ENCODE assay signal across 8 cellular contexts in the genomic region with DNA sequence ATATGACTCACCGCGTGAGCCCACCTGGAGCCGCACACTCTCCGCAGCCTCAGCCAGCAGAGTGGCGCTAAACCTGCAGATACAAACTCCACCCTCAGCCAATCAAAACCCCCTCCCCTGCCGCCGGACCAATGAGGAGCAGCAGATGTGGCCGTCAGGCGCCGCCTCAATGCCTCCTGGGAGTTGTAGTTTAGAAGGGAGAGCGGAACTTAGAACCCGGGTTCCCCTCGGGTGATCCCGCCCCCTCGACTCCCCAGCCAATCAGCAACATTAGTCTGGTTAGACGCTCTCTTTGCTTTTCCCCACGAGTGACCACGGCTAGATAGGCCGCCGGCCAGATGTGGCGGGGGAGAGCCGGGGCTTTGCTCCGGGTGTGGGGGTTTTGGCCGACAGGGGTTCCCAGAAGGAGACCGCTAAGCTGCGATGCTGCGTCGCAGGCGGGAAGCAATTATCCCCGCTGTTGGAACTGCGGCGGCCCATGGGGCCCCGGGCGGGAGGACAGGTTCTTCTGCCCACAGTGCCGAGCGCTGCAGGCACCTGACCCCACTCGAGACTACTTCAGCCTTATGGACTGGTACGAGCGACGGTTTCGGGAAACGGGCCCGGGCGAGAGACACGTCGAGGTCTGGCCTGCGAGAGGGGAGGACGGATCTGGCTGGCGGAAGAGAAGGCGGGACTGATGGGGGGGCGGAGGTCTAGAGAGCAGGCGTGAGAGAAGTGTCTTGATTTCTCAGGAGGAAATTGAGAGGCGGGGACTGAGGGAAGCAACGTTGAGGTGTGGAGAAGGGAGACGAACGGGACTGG.
DNase-seq lines count a peak whose midpoint lies in the region; ATAC-seq lines count a peak whose summit lies in the region.

A gene (minus strand): TSS at position 63 of the 804 bp plus-strand sequence. CDS start 7,099 bp downstream, outside the sequence.
A gene with protein sequence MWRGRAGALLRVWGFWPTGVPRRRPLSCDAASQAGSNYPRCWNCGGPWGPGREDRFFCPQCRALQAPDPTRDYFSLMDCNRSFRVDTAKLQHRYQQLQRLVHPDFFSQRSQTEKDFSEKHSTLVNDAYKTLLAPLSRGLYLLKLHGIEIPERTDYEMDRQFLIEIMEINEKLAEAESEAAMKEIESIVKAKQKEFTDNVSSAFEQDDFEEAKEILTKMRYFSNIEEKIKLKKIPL (plus strand): TSS at position 282 of the 804 bp plus-strand sequence. CDS start 57 bp downstream, at position 339.

- H4K20me1 ChIP-seq in BLaER1 treated with 17β-estradiol and CSF1 and Interleukin-3, amounts not matched to agents 10 nM and 100 nM, result peaks cover 0 to 31% (median 13%) of the 10 kb centered on the region in 11 experiments; a peak in 13 of 22 replicates

- H3K4me3 ChIP-seq in BLaER1 treated with 17β-estradiol and CSF1 and Interleukin-3, amounts not matched to agents 10 nM and 100 nM, result peak within 1 kb of the TSS; percentile 71 to 99 (median 86)

- H3K9me3 ChIP-seq in BLaER1 treated with 17β-estradiol and CSF1 and Interleukin-3, amounts not matched to agents 10 nM and 100 nM (replicated peaks in 1 of 11), result no peaks in the 10 kb centered on the region

- peaks cover 25 to 50% (median 41%) of the 10 kb centered on the region in 10 experiments for H3K4me1 ChIP-seq in BLaER1 treated with 17β-estradiol and CSF1 and Interleukin-3, amounts not matched to agents 10 nM and 100 nM

- H3K9ac ChIP-seq in BLaER1 treated with 17β-estradiol and CSF1 and Interleukin-3, amounts not matched to agents 10 nM and 100 nM, result peak within 1 kb of the TSS; percentile 84 to 96 (median 91)

- peak within 1 kb of the TSS; percentile 81 to 96 (median 92) for H3K27ac ChIP-seq in BLaER1 treated with 17β-estradiol and CSF1 and Interleukin-3, amounts not matched to agents 10 nM and 100 nM

- H3K27me3 ChIP-seq in BLaER1 treated with 17β-estradiol and CSF1 and Interleukin-3, amounts not matched to agents 10 nM and 100 nM, result no peaks in the 10 kb centered on the region

- peaks cover 38 to 67% (median 48%) of the 10 kb centered on the region in 11 experiments for H3K36me3 ChIP-seq in BLaER1 treated with 17β-estradiol and CSF1 and Interleukin-3, amounts not matched to agents 10 nM and 100 nM

- DNase-seq in NCI-H69 (lab: John Stamatoyannopoulos, UW), result peak; percentile 100
- DNase-seq in activated CD4-positive, alpha-beta T cell treated with anti-CD3 and anti-CD28 coated beads, Interleukin-2, amount 50 U/mL, for 1 hour, result peak; percentile 95
- peak; percentile 99 for DNase-seq in dedifferentiated amniotic fluid mesenchymal stem cell (ENCODE audit: extremely low spot score)
- peak; percentile 100 for DNase-seq in left kidney (ENCODE audit: low read depth, low spot score)
- peak; percentile 96 to 97 for DNase-seq in stimulated activated CD4-positive, alpha-beta T cell treated with anti-CD3 and anti-CD28 coated beads, Interleukin-2, amount 100 ng/mL, for 24 hours

- ATAC-seq in GM19328 (IDR thresholded peaks at IDR 0.05; ENCODE audit: unreplicated experiment), result peak; percentile 90
- ATAC-seq in HG03520 (IDR thresholded peaks at IDR 0.05; ENCODE audit: unreplicated experiment), result peak; percentile 87

- H3K4me2 ChIP-seq in BLaER1 treated with 17β-estradiol and CSF1 and Interleukin-3, amounts not matched to agents 10 nM and 100 nM, result peak within 1 kb of the TSS; percentile 87 to 99 (median 90)

Comparison
In these comparisons a context has a peak if more than half of its experiments do, and no peak if none do; other contexts are left out.
1. Peak in every context shown above with its lines: DNase-seq, ATAC-seq, H3K4me3 ChIP-seq and H3K27ac ChIP-seq.